In genomic region chr11:3824714-3825472, GRCh38 we compare ENCODE assay signal across 8 cellular contexts. TPM values are rescaled to one million over a fixed set of nuclear protein-coding genes. Genes with fewer than 3 reads are reported as not detected.
DNase-seq lines count a peak whose midpoint lies in the region; ATAC-seq and TF ChIP-seq lines count a peak whose summit lies in the region.

No MANE protein-coding gene starts in this region.

- H3K4me3 Mint-ChIP-seq in mesothelial cell of epicardium, result no peak overlapping the region

- no peaks in the 10 kb centered on the region for H3K4me1 ChIP-seq in colonic mucosa

- intact Hi-C loops in colonic mucosa (cut with DNase I), result no loop called here

- POLR2A ChIA-PET in GM10248 (lab: Yijun Ruan, JAX) (interaction anchor here (0.6 to 1.3 kb wide), 2 partner anchors 15 to 260 kb away, joined by 3 read pairs; partner anchors contain the start of gene RHOG), RWPE1 (lab: Yijun Ruan, JAX; ENCODE audit: low non-redundant PET) (no interaction called here)

- no peak overlapping the region for H3K27ac Mint-ChIP-seq in mesothelial cell of epicardium

- TF ChIP-seq CTCF in GM10248 (IDR thresholded peaks at IDR 0.05; ENCODE audit: control extremely low read depth, extremely low read depth, low read depth, missing control alignments), result peak; percentile 71
- peak; percentile 58 for TF ChIP-seq CTCF in LNCaP clone FGC (IDR thresholded peaks at IDR 0.05; ENCODE audit: control insufficient read depth, extremely low read depth, insufficient read depth)
- peak; percentile 70 for TF ChIP-seq CTCF in colonic mucosa (IDR thresholded peaks at IDR 0.05)
- TF ChIP-seq CTCF in mesothelial cell of epicardium (IDR thresholded peaks at IDR 0.05; ENCODE audit: unreplicated experiment), result peak; percentile 58
- TF ChIP-seq CTCF in RWPE1 (conservative IDR thresholded peaks at IDR 0.05; ENCODE audit: low read depth), result no peak; the same call in none of the 2 replicates

- H3K4me3 ChIP-seq in LNCaP clone FGC (ENCODE audit: low read depth, low read length), result no peak overlapping the region
- no peak overlapping the region for H3K4me3 ChIP-seq in colonic mucosa

- H3K9me3 ChIP-seq in colonic mucosa, result no peaks in the 10 kb centered on the region

- DNase-seq in GM10248 (ENCODE audit: extremely low spot score), result peak; percentile 83
- no peak for DNase-seq in LNCaP clone FGC (ENCODE audit: low read depth)
- peak; percentile 58 to 77 for DNase-seq in activated CD4-positive, alpha-beta T cell treated with anti-CD3 and anti-CD28 coated beads for 24 hours (ENCODE audit: low read depth in 2 of 2)
- peak; percentile 71 for DNase-seq in colonic mucosa
- peak in 1 of 2 experiments; percentile 53 for DNase-seq in mesothelial cell of epicardium (ENCODE audit: low spot score in 2 of 2, unreplicated experiment in 2 of 2)
- peak; percentile 72 for DNase-seq in stimulated activated naive CD4-positive, alpha-beta T cell treated with Interleukin-2 at 50 U/mL for 16 hours (lab: John Stamatoyannopoulos, UW)
- DNase-seq in RWPE1 (ENCODE audit: low spot score), result no peak

- no peak overlapping the region for H3K9ac ChIP-seq in colonic mucosa (ENCODE audit: low read depth in 2 of 2, low read length in 2 of 2)

- H3K27me3 Mint-ChIP-seq in mesothelial cell of epicardium (ENCODE audit: low read depth), result no peaks in the 10 kb centered on the region

- CTCF ChIA-PET in GM10248 (lab: Yijun Ruan, JAX), result interaction anchor here (0.9 to 3.8 kb wide), 12 partner anchors 9 to 604 kb away, joined by 3 to 28 read pairs (median 3); partner anchors contain the start of genes RHOG and STIM1
- CTCF ChIA-PET in RWPE1 (lab: Yijun Ruan, JAX), result interaction anchor here (0.6 to 1.0 kb wide), 3 partner anchors 14 to 165 kb away, joined by 3 read pairs; no protein-coding TSS in a partner anchor

- H3K27me3 ChIP-seq in colonic mucosa, result no peaks in the 10 kb centered on the region

- peaks cover 19% of the 10 kb centered on the region for H3K36me3 Mint-ChIP-seq in mesothelial cell of epicardium

- ATAC-seq in GM21786 (IDR thresholded peaks at IDR 0.05; ENCODE audit: unreplicated experiment), result peak; percentile 62

- no peaks in the 10 kb centered on the region for H3K4me1 Mint-ChIP-seq in mesothelial cell of epicardium

- no peaks in the 10 kb centered on the region for H3K9me3 Mint-ChIP-seq in mesothelial cell of epicardium

- no peaks in the 10 kb centered on the region for H3K36me3 ChIP-seq in colonic mucosa

- H3K27ac ChIP-seq in colonic mucosa, result no peak overlapping the region
- no peak overlapping the region for H3K27ac ChIP-seq in RWPE1

RNA-seq across cellular contexts. Expression of gene RHOG, which starts 15.9 kb away (rescaled TPM):
- total RNA-seq in colonic mucosa, result 10 to 100 TPM; 59.8 to 63.3 TPM
- 23.8 to 24.7 TPM (median 24.2 TPM) in 3 replicates for total RNA-seq in mesothelial cell of epicardium

RNA-seq across cellular contexts. Expression of gene PGAP2, which starts 16.5 kb away (rescaled TPM):
- 10 to 100 TPM; 21.6 to 29.6 TPM for total RNA-seq in colonic mucosa
- 43.2 to 47.6 TPM (median 47.4 TPM) in 3 replicates for total RNA-seq in mesothelial cell of epicardium

RNA-seq across cellular contexts. Expression of gene NUP98, which starts 27.5 kb away (rescaled TPM):
- total RNA-seq in colonic mucosa (10 to 100 TPM; 59.2 to 76.7 TPM), mesothelial cell of epicardium (82.6 to 85.4 TPM (median 83.3 TPM) in 3 replicates)

RNA-seq across cellular contexts. Expression of gene STIM1, which starts 30.6 kb away (rescaled TPM):
- total RNA-seq in colonic mucosa (10 to 100 TPM; 39.1 to 56.8 TPM), mesothelial cell of epicardium (41.2 to 43.9 TPM (median 43.7 TPM) in 3 replicates)

Comparison
In these comparisons a context has a peak if more than half of its experiments do, and no peak if none do; other contexts are left out.
1. DNase-seq: peak in GM10248 (single experiment), activated CD4-positive, alpha-beta T cell treated with anti-CD3 and anti-CD28 coated beads for 24 hours (2 of 2), colonic mucosa (single experiment) and stimulated activated naive CD4-positive, alpha-beta T cell treated with Interleukin-2 at 50 U/mL for 16 hours (single experiment); none in LNCaP clone FGC (single experiment) and RWPE1 (single experiment).